16 cellular contexts compared by ENCODE assay signal in the genomic region with DNA sequence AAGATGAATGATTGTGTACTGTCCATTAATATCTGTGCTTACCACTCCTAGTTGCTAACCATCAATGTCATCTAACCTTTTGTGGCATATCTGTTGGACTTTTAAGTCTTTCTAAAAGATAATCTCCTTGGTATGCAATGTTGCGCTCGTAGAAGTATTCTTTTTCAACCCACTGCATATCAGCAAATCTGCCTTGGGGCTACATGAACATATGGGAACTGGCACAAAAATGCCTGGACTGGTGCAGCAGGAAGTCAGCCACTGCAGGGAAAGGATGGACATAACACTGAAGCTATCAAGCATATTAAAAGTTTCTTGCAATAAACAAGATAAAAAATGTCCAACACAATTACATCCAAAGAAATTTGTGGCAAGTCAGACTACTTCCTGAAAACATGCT.
DNase-seq lines count a peak whose midpoint lies in the region; ATAC-seq and TF ChIP-seq lines count a peak whose summit lies in the region.
"Had no signal": no experiment of that assay in that cellular context is flagged by ENCODE, and none has a peak within 500 bp of the region (broad histone marks: within the 10 kb centered on the region; RNA-seq: fewer than 3 reads in every experiment).

No MANE protein-coding gene starts in this region.

- no peaks in the 10 kb centered on the region for H3K9me2 ChIP-seq in PC-9 (ENCODE audit: insufficient read depth)

- H4K12ac ChIP-seq in trophoblast cell (ENCODE audit: low read depth, low read length): no peak overlapping the region

- H4K91ac ChIP-seq in trophoblast cell (ENCODE audit: low read depth, low read length): no peak overlapping the region

- H3F3A ChIP-seq in PC-9 (ENCODE audit: insufficient read depth, low read depth): peaks cover 8% of the 10 kb centered on the region; the same call in 1 of the 2 replicates

- no peaks in the 10 kb centered on the region for H4K20me1 ChIP-seq in PC-9 (ENCODE audit: insufficient read depth)

- no peak overlapping the region for H3K4me2 ChIP-seq in PC-9
- H3K4me2 ChIP-seq in trophoblast cell (ENCODE audit: low read length): no peak overlapping the region

- no peak overlapping the region for H2AK5ac ChIP-seq in trophoblast cell (ENCODE audit: low read length)

- CTCF ChIA-PET in PC-9 (lab: Charles Lee): interaction anchor here (0.7 kb wide), 1 partner anchor 68 kb away, joined by 3 read pairs; no protein-coding TSS in a partner anchor

- intact Hi-C loops in PC-9 (cut with micrococcal nuclease; ENCODE audit: unreplicated experiment): loop anchor here (1.0 to 10.0 kb wide), 4 partner anchors 9 to 958 kb away; a partner anchor contains a TSS
- intact Hi-C loops in body of pancreas (cut with DNase I): no loop called here

- in situ Hi-C loops in KBM-7 (cut with MboI; ENCODE audit: low pct_unique_long_range_greater_than_20kb, low sequenced_read_pairs): no loop called here

- H3K27me3 ChIP-seq in PC-9 (ENCODE audit: insufficient read depth, low read depth) (no peaks in the 10 kb centered on the region), adipocyte (replicated peaks; ENCODE audit: control insufficient read depth, insufficient read depth, low read length) (no peaks in the 10 kb centered on the region), trophoblast cell (ENCODE audit: insufficient read depth, low read length) (no peaks in the 10 kb centered on the region), body of pancreas (no peaks in the 10 kb centered on the region)

- TF ChIP-seq POLR2A in body of pancreas (IDR thresholded peaks at IDR 0.05): no peak

- H3K79me2 ChIP-seq in PC-9 (ENCODE audit: low read depth): no peaks in the 10 kb centered on the region
- no peaks in the 10 kb centered on the region for H3K79me2 ChIP-seq in trophoblast cell (ENCODE audit: control insufficient read depth, insufficient read depth, low read length, poor library complexity)

- H3K4me3 ChIP-seq in PC-9: no peak overlapping the region
- H3K4me3 ChIP-seq in adipocyte (ENCODE audit: low read length): no peak overlapping the region
- H3K4me3 ChIP-seq in trophoblast cell (ENCODE audit: low read depth, low read length): no peak overlapping the region
- H3K4me3 ChIP-seq in body of pancreas: no peak overlapping the region
- H3K4me3 ChIP-seq: HAP-1 had no signal

- H3K14ac ChIP-seq in trophoblast cell (ENCODE audit: low read length): no peak overlapping the region

- H3K4ac ChIP-seq in trophoblast cell (ENCODE audit: low read depth, low read length): no peak overlapping the region

- H3K18ac ChIP-seq in trophoblast cell (ENCODE audit: low read length): no peak overlapping the region

- H2BK120ac ChIP-seq in trophoblast cell (ENCODE audit: insufficient read depth, low read length, poor library complexity): no peak overlapping the region

- no peak overlapping the region for H4K8ac ChIP-seq in trophoblast cell (ENCODE audit: low read depth, low read length)

- no peak for TF ChIP-seq CTCF in PC-9 (conservative IDR thresholded peaks at IDR 0.05)
- no peak for TF ChIP-seq CTCF in body of pancreas (IDR thresholded peaks at IDR 0.05)
- no peak for TF ChIP-seq CTCF in GM10266 (IDR thresholded peaks at IDR 0.05; ENCODE audit: control insufficient read depth, insufficient read depth, low read depth, missing control alignments)

- POLR2A ChIA-PET in PC-9 (lab: Charles Lee; ENCODE audit: unreplicated experiment): interaction anchor here (0.6 to 0.7 kb wide), 3 partner anchors 12 to 1681 kb away, joined by 3 to 8 read pairs (median 3); no protein-coding TSS in a partner anchor

- H3K79me1 ChIP-seq in trophoblast cell (ENCODE audit: low read length): no peaks in the 10 kb centered on the region

- H2BK5ac ChIP-seq in trophoblast cell (ENCODE audit: low read depth, low read length, poor library complexity): no peak overlapping the region

- no peak overlapping the region for H2BK12ac ChIP-seq in trophoblast cell (ENCODE audit: low read length)

- H3K4me1 ChIP-seq in PC-9 (replicated peaks; ENCODE audit: insufficient read depth): peaks cover 14% of the 10 kb centered on the region
- peaks cover 3% of the 10 kb centered on the region for H3K4me1 ChIP-seq in adipocyte (ENCODE audit: control insufficient read depth, insufficient read depth, low read length)
- peaks cover 0 to 4% of the 10 kb centered on the region in 2 experiments for H3K4me1 ChIP-seq in trophoblast cell (ENCODE audit: control insufficient read depth in 1 of 2, insufficient read depth in 2 of 2, low read length in 2 of 2)
- H3K4me1 ChIP-seq in body of pancreas: no peaks in the 10 kb centered on the region
- H3K4me1 ChIP-seq: HAP-1 had no signal

- WGBS in trophoblast cell (ENCODE audit: extremely low coverage, insufficient coverage, insufficient read length): no CpG with 5 or more reads among the region's 2 CpGs
- WGBS in body of pancreas, 2 donors: 90 to 91% methylated on average over 2 of the region's 2 CpGs

- H3K27ac ChIP-seq in PC-9 (no peak overlapping the region), trophoblast cell (ENCODE audit: low read depth, low read length) (no peak overlapping the region), body of pancreas (no peak overlapping the region)
- H3K27ac ChIP-seq: HL-60 had no signal

- no TSS peak for BruUV-seq in PC-9 (replicated peaks; lab: Mats Ljungman, UMichigan)

- H2AFZ ChIP-seq in PC-9 (no peak overlapping the region), trophoblast cell (ENCODE audit: insufficient read depth, low read length, poor library complexity) (no peak overlapping the region)

- no peak overlapping the region for H3K9ac ChIP-seq in adipocyte (ENCODE audit: low read length)
- no peak overlapping the region for H3K9ac ChIP-seq in trophoblast cell (ENCODE audit: low read length)

- no peak overlapping the region for H3K23ac ChIP-seq in trophoblast cell (ENCODE audit: low read length)

- no peaks in the 10 kb centered on the region for H3K36me3 ChIP-seq in PC-9 (ENCODE audit: low read depth)
- no peaks in the 10 kb centered on the region for H3K36me3 ChIP-seq in adipocyte (ENCODE audit: control insufficient read depth, insufficient read depth, low read length, severe bottlenecking)
- no peaks in the 10 kb centered on the region for H3K36me3 ChIP-seq in trophoblast cell (ENCODE audit: control insufficient read depth in 1 of 2, insufficient read depth in 2 of 2, low read length in 2 of 2)
- H3K36me3 ChIP-seq in body of pancreas (replicated peaks in 1 of 2; ENCODE audit: insufficient read depth in 1 of 2, low read depth in 2 of 2): no peaks in the 10 kb centered on the region
- H3K36me3 ChIP-seq: HAP-1 had no signal

- ATAC-seq in body of pancreas: no peak
- ATAC-seq: Panc1 had no signal

- DNase-seq in EH (ENCODE audit: low read depth) (peak; percentile 85), PC-9 (peak; percentile 72 to 87), adipocyte (ENCODE audit: low read depth) (peak; percentile 79), trophoblast cell (peak; percentile 75 to 95), body of pancreas (no peak), KBM-7 (no peak), GM10266 (ENCODE audit: extremely low spot score) (no peak)
- DNase-seq: ACHN, AML-193, DMS153, NCI-H187, NCI-H774, SHP77 had no signal

- H3K9me3 ChIP-seq in PC-9 (ENCODE audit: insufficient read depth, low read depth) (no peaks in the 10 kb centered on the region), adipocyte (ENCODE audit: control insufficient read depth, low read length) (no peaks in the 10 kb centered on the region), trophoblast cell (ENCODE audit: insufficient read depth, low read depth, low read length) (no peaks in the 10 kb centered on the region), body of pancreas (no peaks in the 10 kb centered on the region)
- H3K9me3 ChIP-seq: HAP-1 had no signal

Comparison
In these comparisons a context has a peak if more than half of its experiments do, and no peak if none do; other contexts are left out.
1. DNase-seq: peak in EH (single experiment), PC-9 (2 of 2), adipocyte (single experiment) and trophoblast cell (2 of 2); none in body of pancreas (0 of 4), KBM-7 (single experiment) and GM10266 (single experiment).